8 cellular contexts compared by ENCODE assay signal in the genomic region with DNA sequence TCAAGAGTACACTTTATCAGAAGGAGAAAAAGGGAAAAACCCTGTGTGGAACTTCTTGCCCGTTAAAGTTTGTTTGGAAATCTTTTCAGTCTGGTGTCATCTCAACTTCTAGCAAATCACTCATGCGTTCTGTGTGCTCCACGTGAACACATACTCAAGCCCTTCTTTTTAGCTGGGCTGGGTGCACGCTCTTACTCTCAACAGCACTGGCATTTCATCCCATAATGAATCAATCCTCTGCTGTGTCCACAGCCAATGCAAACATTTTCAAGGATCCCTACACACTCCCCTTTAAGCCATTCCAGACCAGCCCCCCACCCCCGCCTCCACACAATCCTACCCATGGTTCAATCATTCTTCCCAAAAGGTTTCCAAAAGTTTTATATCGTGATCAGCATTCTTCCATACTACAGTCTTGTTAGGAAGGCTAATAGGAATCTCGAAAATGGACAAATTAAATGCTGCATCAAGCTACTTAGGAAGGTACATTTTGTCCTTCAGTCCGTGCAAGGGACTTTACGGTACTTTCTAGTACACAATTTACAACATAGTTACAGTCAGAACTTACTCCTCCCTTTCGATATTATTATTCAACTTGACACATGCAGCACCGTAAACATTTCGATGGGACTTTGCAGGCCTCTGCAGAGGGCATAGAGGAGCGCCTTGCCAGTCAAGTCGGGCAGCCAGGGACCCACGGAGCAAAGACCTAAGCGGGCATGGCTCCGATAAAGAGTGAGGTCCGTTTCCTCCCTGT. TPM values are rescaled to one million over a fixed set of nuclear protein-coding genes. Genes with fewer than 3 reads are reported as not detected.
DNase-seq lines count a peak whose midpoint lies in the region; ATAC-seq and TF ChIP-seq lines count a peak whose summit lies in the region.

No MANE protein-coding gene starts in this region.

- DNase-seq in activated CD4-positive, alpha-beta T cell treated with anti-CD3 and anti-CD28 coated beads for 48 hours = peak; percentile 54
- DNase-seq in activated CD4-positive, alpha-beta T cell treated with anti-CD3 and anti-CD28 coated beads, Interleukin-2, amount 50 U/mL, for 48 hours = no peak
- DNase-seq in Kasumi-1 (lab: John Stamatoyannopoulos, UW) = peak; percentile 13 to 27
- DNase-seq in thoracic aorta (ENCODE audit: low spot score) = no peak
- no peak for DNase-seq in UCSD-AML1 (lab: John Stamatoyannopoulos, UW; ENCODE audit: unreplicated experiment)
- no peak for DNase-seq in NCI-H2171 treated with DMSO at 0.1 percent for 48 hours (lab: John Stamatoyannopoulos, UW)

- H3K27ac ChIP-seq in angular gyrus (ENCODE audit: low read depth, low read length) (peak overlapping the region; percentile 83), layer of hippocampus (ENCODE audit: low read depth, low read length) (peak overlapping the region; percentile 92), thoracic aorta (peak overlapping the region; percentile 92 to 96)

- H3K27me3 ChIP-seq in layer of hippocampus (ENCODE audit: control insufficient read depth, insufficient read depth, low read length) (no peaks in the 10 kb centered on the region), thoracic aorta (replicated peaks; ENCODE audit: insufficient read depth) (no peaks in the 10 kb centered on the region)

- no peaks in the 10 kb centered on the region for H3K36me3 ChIP-seq in thoracic aorta

- no peak for TF ChIP-seq CTCF in thoracic aorta (IDR thresholded peaks at IDR 0.05)

- peak overlapping the region; percentile 98 for H3K4me3 ChIP-seq in thoracic aorta

- H3K4me1 ChIP-seq in thoracic aorta (ENCODE audit: control insufficient read depth in 1 of 2, low read depth in 2 of 2) = peaks cover 26 to 60% of the 10 kb centered on the region in 2 donors

- ATAC-seq in thoracic aorta (ENCODE audit: insufficient number of reproducible peaks, low FRiP score, low read depth) = no peak

- no peaks in the 10 kb centered on the region for H3K9me3 ChIP-seq in thoracic aorta

RNA-seq across cellular contexts. Expression of gene PTGR3, which starts 1.5 kb away (rescaled TPM):
- total RNA-seq in thoracic aorta = 10 to 100 TPM; 11.2 to 21.7 TPM

RNA-seq across cellular contexts. Expression of gene TSHZ1, which starts 3.1 kb away (rescaled TPM):
- total RNA-seq in thoracic aorta = 10 to 100 TPM; 13.9 to 17.4 TPM

Comparison
In these comparisons a context has a peak if more than half of its experiments do, and no peak if none do; other contexts are left out.
1. DNase-seq: peak in activated CD4-positive, alpha-beta T cell treated with anti-CD3 and anti-CD28 coated beads for 48 hours (single experiment) and Kasumi-1 (2 of 2); none in activated CD4-positive, alpha-beta T cell treated with anti-CD3 and anti-CD28 coated beads, Interleukin-2, amount 50 U/mL, for 48 hours (0 of 2), thoracic aorta (single experiment), UCSD-AML1 (single experiment) and NCI-H2171 treated with DMSO at 0.1 percent for 48 hours (single experiment).
2. Peak in every context shown above with its lines, with median percentiles within 50 percentile points of each other: H3K27ac ChIP-seq.